ENCODE assay signal across 1 cellular context in the genomic region with DNA sequence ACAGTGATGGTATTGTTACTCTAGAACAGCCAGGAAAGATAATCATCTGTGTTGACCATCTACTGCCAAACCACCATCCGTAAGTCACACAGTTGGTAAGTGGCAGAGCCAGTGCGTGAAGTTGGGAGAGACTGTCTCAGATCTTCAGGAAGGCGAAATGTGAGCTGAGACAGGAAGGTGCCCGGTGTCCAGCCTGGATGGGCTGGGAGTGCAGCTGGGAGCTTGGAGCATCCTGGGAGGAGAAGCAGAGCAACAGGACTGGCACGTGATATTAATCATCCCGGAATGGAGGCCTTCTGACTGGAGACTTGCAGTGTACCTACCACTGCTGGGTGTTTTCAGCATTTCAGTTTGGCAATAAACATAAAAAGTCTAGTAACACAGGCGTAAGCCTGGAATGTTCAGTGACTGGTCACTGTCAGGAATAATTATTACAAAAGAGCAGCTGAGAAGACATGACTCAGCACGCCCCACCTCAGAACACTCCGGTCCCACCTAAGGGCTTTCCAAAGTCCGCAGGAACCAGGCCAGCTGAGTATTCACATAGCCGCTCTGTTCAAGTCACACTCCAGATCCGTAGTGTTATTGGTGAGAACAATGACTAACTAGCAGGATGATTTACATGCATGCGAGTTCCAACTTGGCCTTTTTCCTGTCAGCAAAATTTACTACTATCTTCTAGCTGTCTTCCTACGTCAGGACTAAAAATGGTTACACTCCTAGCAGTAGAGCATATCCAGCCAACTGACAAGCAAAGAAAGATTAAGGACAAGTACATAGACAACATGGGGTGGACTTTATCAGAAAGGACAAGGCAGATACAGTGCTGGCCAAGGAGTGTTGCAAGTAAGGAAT.
TF ChIP-seq lines count a peak whose summit lies in the region.

No MANE protein-coding gene starts in this region.

TF ChIP-seq in HepG2, 621 proteins besides CTCF, POLR2A, EP300 and RAD21 (continued from another document and continues in another):
- no peak for TF ChIP-seq POGK (CRISPR knock-in tag; conservative IDR thresholded peaks at IDR 0.05)
- TF ChIP-seq ZFP82 (CRISPR knock-in tag; IDR thresholded peaks at IDR 0.05; ENCODE audit: borderline replicate concordance): no peak
- no peak for TF ChIP-seq NPAS2 (CRISPR knock-in tag; IDR thresholded peaks at IDR 0.05; ENCODE audit: borderline replicate concordance)
- TF ChIP-seq ISX (CRISPR knock-in tag; conservative IDR thresholded peaks at IDR 0.05): no peak
- TF ChIP-seq ZNF879 (CRISPR knock-in tag; IDR thresholded peaks at IDR 0.05): no peak
- TF ChIP-seq ZNF503 (CRISPR knock-in tag; IDR thresholded peaks at IDR 0.05): no peak
- TF ChIP-seq JUN (CRISPR knock-in tag; IDR thresholded peaks at IDR 0.05): no peak; the same call in 1 of the 2 replicates
- no peak for TF ChIP-seq SMARCE1 (IDR thresholded peaks at IDR 0.05; ENCODE audit: borderline replicate concordance)
- TF ChIP-seq, protein P1, sequence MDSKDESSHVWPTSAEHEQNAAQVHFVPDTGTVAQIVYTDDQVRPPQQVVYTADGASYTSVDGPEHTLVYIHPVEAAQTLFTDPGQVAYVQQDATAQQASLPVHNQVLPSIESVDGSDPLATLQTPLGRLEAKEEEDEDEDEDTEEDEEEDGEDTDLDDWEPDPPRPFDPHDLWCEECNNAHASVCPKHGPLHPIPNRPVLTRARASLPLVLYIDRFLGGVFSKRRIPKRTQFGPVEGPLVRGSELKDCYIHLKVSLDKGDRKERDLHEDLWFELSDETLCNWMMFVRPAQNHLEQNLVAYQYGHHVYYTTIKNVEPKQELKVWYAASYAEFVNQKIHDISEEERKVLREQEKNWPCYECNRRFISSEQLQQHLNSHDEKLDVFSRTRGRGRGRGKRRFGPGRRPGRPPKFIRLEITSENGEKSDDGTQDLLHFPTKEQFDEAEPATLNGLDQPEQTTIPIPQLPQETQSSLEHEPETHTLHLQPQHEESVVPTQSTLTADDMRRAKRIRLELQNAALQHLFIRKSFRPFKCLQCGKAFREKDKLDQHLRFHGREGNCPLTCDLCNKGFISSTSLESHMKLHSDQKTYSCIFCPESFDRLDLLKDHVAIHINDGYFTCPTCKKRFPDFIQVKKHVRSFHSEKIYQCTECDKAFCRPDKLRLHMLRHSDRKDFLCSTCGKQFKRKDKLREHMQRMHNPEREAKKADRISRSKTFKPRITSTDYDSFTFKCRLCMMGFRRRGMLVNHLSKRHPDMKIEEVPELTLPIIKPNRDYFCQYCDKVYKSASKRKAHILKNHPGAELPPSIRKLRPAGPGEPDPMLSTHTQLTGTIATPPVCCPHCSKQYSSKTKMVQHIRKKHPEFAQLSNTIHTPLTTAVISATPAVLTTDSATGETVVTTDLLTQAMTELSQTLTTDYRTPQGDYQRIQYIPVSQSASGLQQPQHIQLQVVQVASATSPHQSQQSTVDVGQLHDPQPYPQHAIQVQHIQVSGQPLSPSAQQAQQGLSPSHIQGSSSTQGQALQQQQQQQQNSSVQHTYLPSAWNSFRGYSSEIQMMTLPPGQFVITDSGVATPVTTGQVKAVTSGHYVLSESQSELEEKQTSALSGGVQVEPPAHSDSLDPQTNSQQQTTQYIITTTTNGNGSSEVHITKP (CRISPR knock-in tag; IDR thresholded peaks at IDR 0.05; ENCODE audit: low read depth): no peak
- no peak for TF ChIP-seq NFIC (IDR thresholded peaks at IDR 0.05; ENCODE audit: low read length)
- TF ChIP-seq TBX3 (IDR thresholded peaks at IDR 0.05; ENCODE audit: borderline replicate concordance): 0 out of 2 replicates have a peak, but pooled peaks have one; percentile 5
- TF ChIP-seq ZBTB42 (CRISPR knock-in tag; IDR thresholded peaks at IDR 0.05): no peak
- no peak for TF ChIP-seq TRIM22 (IDR thresholded peaks at IDR 0.05)
- no peak for TF ChIP-seq POGZ (CRISPR knock-in tag; IDR thresholded peaks at IDR 0.05)
- TF ChIP-seq, protein P2, sequence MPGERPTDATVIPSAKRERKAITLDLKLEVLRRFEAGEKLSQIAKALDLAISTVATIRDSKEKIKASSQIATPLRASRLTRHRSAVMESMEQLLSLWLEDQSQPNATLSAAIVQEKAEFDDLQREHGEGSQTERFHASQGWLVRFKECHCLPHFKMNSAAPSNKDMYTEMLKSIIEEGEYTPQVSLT (CRISPR knock-in tag; IDR thresholded peaks at IDR 0.05; ENCODE audit: borderline replicate concordance, low read depth): no peak
- no peak for TF ChIP-seq ZNF550 (CRISPR knock-in tag; IDR thresholded peaks at IDR 0.05; ENCODE audit: borderline replicate concordance)
- no peak for TF ChIP-seq SMAD1 (CRISPR knock-in tag; IDR thresholded peaks at IDR 0.05; ENCODE audit: borderline replicate concordance, low read depth)
- TF ChIP-seq NRL (CRISPR knock-in tag; IDR thresholded peaks at IDR 0.05; ENCODE audit: borderline replicate concordance): no peak
- 0 out of 2 replicates have a peak, but pooled peaks have one; percentile 29 for TF ChIP-seq ZNF792 (CRISPR knock-in tag; IDR thresholded peaks at IDR 0.05)
- TF ChIP-seq MEIS1 (CRISPR knock-in tag; IDR thresholded peaks at IDR 0.05; ENCODE audit: borderline replicate concordance): no peak
- TF ChIP-seq CREM (IDR thresholded peaks at IDR 0.05): no peak
- no peak for TF ChIP-seq CREM (CRISPR knock-in tag; IDR thresholded peaks at IDR 0.05)
- TF ChIP-seq ZNF543 (CRISPR knock-in tag; IDR thresholded peaks at IDR 0.05): no peak
- TF ChIP-seq SNAPC5 (CRISPR knock-in tag; IDR thresholded peaks at IDR 0.05; ENCODE audit: borderline replicate concordance): no peak
- TF ChIP-seq BATF2 (CRISPR knock-in tag; IDR thresholded peaks at IDR 0.05): no peak
- TF ChIP-seq ZNF180 (CRISPR knock-in tag; IDR thresholded peaks at IDR 0.05; ENCODE audit: borderline replicate concordance, low read depth): no peak
- 0 out of 2 replicates have a peak, but pooled peaks have one; percentile 21 for TF ChIP-seq REPIN1 (CRISPR knock-in tag; IDR thresholded peaks at IDR 0.05; ENCODE audit: borderline replicate concordance, low read depth)
- no peak for TF ChIP-seq CEBPB (IDR thresholded peaks at IDR 0.05; ENCODE audit: borderline replicate concordance, low read depth, low read length)
- TF ChIP-seq ISL2 (CRISPR knock-in tag; IDR thresholded peaks at IDR 0.05): no peak
- TF ChIP-seq ZSCAN31 (CRISPR knock-in tag; IDR thresholded peaks at IDR 0.05; ENCODE audit: low read depth): 0 out of 2 replicates have a peak, but pooled peaks have one; percentile 40
- TF ChIP-seq HOXA5 (CRISPR knock-in tag; IDR thresholded peaks at IDR 0.05): no peak
- TF ChIP-seq ZNF235 (CRISPR knock-in tag; IDR thresholded peaks at IDR 0.05; ENCODE audit: borderline replicate concordance): no peak
- no peak for TF ChIP-seq SPEN (CRISPR knock-in tag; IDR thresholded peaks at IDR 0.05; ENCODE audit: low read depth)
- TF ChIP-seq AHR (CRISPR knock-in tag; IDR thresholded peaks at IDR 0.05): no peak
- TF ChIP-seq ZNF878 (CRISPR knock-in tag; IDR thresholded peaks at IDR 0.05): no peak
- no peak for TF ChIP-seq ARNTL (CRISPR knock-in tag; IDR thresholded peaks at IDR 0.05)
- TF ChIP-seq TFDP1 (CRISPR knock-in tag; IDR thresholded peaks at IDR 0.05; ENCODE audit: borderline replicate concordance): no peak
- TF ChIP-seq ZNF704 (CRISPR knock-in tag; IDR thresholded peaks at IDR 0.05; ENCODE audit: borderline replicate concordance): no peak
- no peak for TF ChIP-seq REST (IDR thresholded peaks at IDR 0.05; ENCODE audit: borderline replicate concordance in 1 of 2, low read depth in 1 of 2, low read length in 2 of 2)
- TF ChIP-seq MTA3 (CRISPR knock-in tag; IDR thresholded peaks at IDR 0.05): no peak
- TF ChIP-seq ZNF160 (CRISPR knock-in tag; IDR thresholded peaks at IDR 0.05): no peak
- TF ChIP-seq KMT2B (CRISPR knock-in tag; IDR thresholded peaks at IDR 0.05): no peak
- no peak for TF ChIP-seq ZFYVE20 (CRISPR knock-in tag; IDR thresholded peaks at IDR 0.05; ENCODE audit: borderline replicate concordance, low read depth)
